In the genomic region with DNA sequence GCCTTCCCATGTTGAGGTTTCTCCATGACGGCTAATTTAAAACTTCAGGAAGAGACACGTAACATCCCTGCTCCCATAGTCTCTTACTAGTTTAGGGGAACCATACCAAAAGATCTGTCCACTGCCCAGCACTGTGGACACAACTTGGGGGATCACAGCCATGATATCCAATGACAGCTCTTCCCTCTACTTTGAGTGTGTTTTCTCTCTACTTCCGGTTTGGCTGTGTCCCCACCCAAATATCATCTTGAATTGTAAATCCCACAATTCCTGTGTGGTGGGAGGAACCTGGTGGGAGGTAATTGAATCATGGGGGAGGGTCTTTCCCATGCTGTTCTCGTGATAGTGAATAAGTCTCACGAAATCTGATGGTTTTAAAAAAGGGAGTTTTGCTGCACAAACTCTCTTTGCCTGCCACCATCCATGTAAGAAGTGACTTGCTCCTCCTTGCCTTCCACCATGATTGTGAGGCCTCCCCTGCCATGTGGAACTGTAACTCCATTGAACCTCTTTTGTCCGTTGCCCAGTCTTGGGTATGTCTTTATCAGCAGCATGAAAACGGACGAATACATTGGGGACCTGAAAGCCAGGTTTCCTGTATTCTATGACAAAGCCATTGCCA, we compare ENCODE assay signal across 14 cellular contexts. TPM values are rescaled to one million over a fixed set of nuclear protein-coding genes. Genes with fewer than 3 reads are reported as not detected.
DNase-seq lines count a peak whose midpoint lies in the region; ATAC-seq and TF ChIP-seq lines count a peak whose summit lies in the region.
"Had no signal": no experiment of that assay in that cellular context is flagged by ENCODE, and none has a peak within 500 bp of the region (broad histone marks: within the 10 kb centered on the region; RNA-seq: fewer than 3 reads in every experiment).

No MANE protein-coding gene starts in this region.

- no peaks in the 10 kb centered on the region for H3K27me3 ChIP-seq in lower lobe of right lung (ENCODE audit: low read depth)
- no peaks in the 10 kb centered on the region for H3K27me3 ChIP-seq in stomach

- TF ChIP-seq CTCF in lower lobe of right lung (IDR thresholded peaks at IDR 0.05): no peak
- TF ChIP-seq CTCF in stomach (IDR thresholded peaks at IDR 0.05): no peak
- TF ChIP-seq CTCF in omental fat pad (IDR thresholded peaks at IDR 0.05): no peak

- no peaks in the 10 kb centered on the region for H3K27me3 Mint-ChIP-seq in activated naive CD4-positive, alpha-beta T cell treated with anti-CD3 and anti-CD28 coated beads, Interleukin-2, amount 10 ng/mL, durations not matched to agents 7 days and 5 days
- H3K27me3 Mint-ChIP-seq in activated T-helper 1 cell treated with anti-CD3 and anti-CD28 coated beads, Interleukin-12 subunit alpha, Interleukin-12 subunit beta, Interleukin-2, Interleukin-4 antibody, amounts not matched to agents 30 ng/mL and 10 ng/mL and 1 ng/mL, durations not matched to agents 14 hours and 24 hours and 36 hours (ENCODE audit: insufficient read depth): no peaks in the 10 kb centered on the region

- H3K9me3 Mint-ChIP-seq in activated naive CD4-positive, alpha-beta T cell treated with anti-CD3 and anti-CD28 coated beads, Interleukin-2, amount 10 ng/mL, durations not matched to agents 7 days and 5 days: peaks cover 1% of the 10 kb centered on the region
- H3K9me3 Mint-ChIP-seq in activated T-helper 1 cell treated with anti-CD3 and anti-CD28 coated beads, Interleukin-12 subunit alpha, Interleukin-12 subunit beta, Interleukin-2, Interleukin-4 antibody, amounts not matched to agents 30 ng/mL and 10 ng/mL and 1 ng/mL, durations not matched to agents 14 hours and 24 hours and 36 hours: peaks cover 6% of the 10 kb centered on the region

- peaks cover 21% of the 10 kb centered on the region for H3K36me3 Mint-ChIP-seq in activated naive CD4-positive, alpha-beta T cell treated with anti-CD3 and anti-CD28 coated beads, Interleukin-2, amount 10 ng/mL, durations not matched to agents 7 days and 5 days
- peaks cover 8% of the 10 kb centered on the region for H3K36me3 Mint-ChIP-seq in activated T-helper 1 cell treated with anti-CD3 and anti-CD28 coated beads, Interleukin-12 subunit alpha, Interleukin-12 subunit beta, Interleukin-2, Interleukin-4 antibody, amounts not matched to agents 30 ng/mL and 10 ng/mL and 1 ng/mL, durations not matched to agents 14 hours and 24 hours and 36 hours (ENCODE audit: low read depth)

- 44 to 73% (median 60%) methylated on average over 8 of the region's 8 CpGs for WGBS in stomach, 5 donors

- H3K4me1 Mint-ChIP-seq in activated naive CD4-positive, alpha-beta T cell treated with anti-CD3 and anti-CD28 coated beads, Interleukin-2, amount 10 ng/mL, durations not matched to agents 7 days and 5 days: peaks cover 68% of the 10 kb centered on the region
- H3K4me1 Mint-ChIP-seq in activated T-helper 1 cell treated with anti-CD3 and anti-CD28 coated beads, Interleukin-12 subunit alpha, Interleukin-12 subunit beta, Interleukin-2, Interleukin-4 antibody, amounts not matched to agents 30 ng/mL and 10 ng/mL and 1 ng/mL, durations not matched to agents 14 hours and 24 hours and 36 hours (ENCODE audit: low read depth): peaks cover 80% of the 10 kb centered on the region

- H3K4me1 ChIP-seq in lower lobe of right lung (peaks cover 50% of the 10 kb centered on the region), stomach (peaks cover 14 to 50% (median 27%) of the 10 kb centered on the region in 4 donors)

- ATAC-seq in lower lobe of right lung (no peak), omental fat pad (ENCODE audit: low FRiP score) (no peak), SK-N-SH treated with all-trans-retinoic acid at 6 μM for 48 hours (no peak), GM18519 (IDR thresholded peaks at IDR 0.05; ENCODE audit: low FRiP score, unreplicated experiment) (no peak)
- ATAC-seq: esophagus mucosa had no signal

- TF ChIP-seq POLR2A in stomach (IDR thresholded peaks at IDR 0.05): no peak

- no peak for DNase-seq in activated naive CD4-positive, alpha-beta T cell treated with anti-CD3 and anti-CD28 coated beads, Interleukin-2, amount 10 ng/mL, durations not matched to agents 7 days and 5 days
- DNase-seq in activated naive CD4-positive, alpha-beta T cell (lab: John Stamatoyannopoulos, UW): no peak
- DNase-seq in activated T-helper 1 cell treated with anti-CD3 and anti-CD28 coated beads, Interleukin-12 subunit alpha, Interleukin-12 subunit beta, Interleukin-2, Interleukin-4 antibody, amounts not matched to agents 30 ng/mL and 10 ng/mL and 1 ng/mL, durations not matched to agents 14 hours and 24 hours and 36 hours (ENCODE audit: low spot score): no peak
- DNase-seq in lower lobe of right lung (no peak), stomach (no peak), omental fat pad (ENCODE audit: low spot score) (no peak)
- DNase-seq: NCI-H1092 treated with DMSO at 0.1 percent for 48 hours; NCI-H774; occipital lobe; stimulated activated CD4-positive, alpha-beta T cell treated with anti-CD3 and anti-CD28 coated beads, Interleukin-4, amount 100 ng/mL, for 24 hours; substantia nigra had no signal

- H3K4me3 Mint-ChIP-seq in activated naive CD4-positive, alpha-beta T cell treated with anti-CD3 and anti-CD28 coated beads, Interleukin-2, amount 10 ng/mL, durations not matched to agents 7 days and 5 days: peak overlapping the region; percentile 86
- peak overlapping the region; percentile 89 for H3K4me3 Mint-ChIP-seq in activated T-helper 1 cell treated with anti-CD3 and anti-CD28 coated beads, Interleukin-12 subunit alpha, Interleukin-12 subunit beta, Interleukin-2, Interleukin-4 antibody, amounts not matched to agents 30 ng/mL and 10 ng/mL and 1 ng/mL, durations not matched to agents 14 hours and 24 hours and 36 hours

- intact Hi-C loops in activated T-helper 1 cell treated with anti-CD3 and anti-CD28 coated beads, Interleukin-12 subunit alpha, Interleukin-12 subunit beta, Interleukin-2, Interleukin-4 antibody, amounts not matched to agents 30 ng/mL and 10 ng/mL and 1 ng/mL, durations not matched to agents 14 hours and 24 hours and 36 hours (cut with micrococcal nuclease): loop anchor here (10.0 kb wide), 1 partner anchor 268 kb away; no protein-coding TSS in a partner anchor
- intact Hi-C loops in lower lobe of right lung (cut with DNase I) (no loop called here), stomach (cut with DNase I; ENCODE audit: low total_unique reads) (no loop called here)

- H3K9me3 ChIP-seq in lower lobe of right lung (no peaks in the 10 kb centered on the region), stomach (no peaks in the 10 kb centered on the region)

- H3K4me3 ChIP-seq in lower lobe of right lung: peak overlapping the region; percentile 81
- peak overlapping the region in 3 of 4 donors; percentile 66 to 88 (median 71) for H3K4me3 ChIP-seq in stomach

- peak overlapping the region; percentile 94 for H3K27ac Mint-ChIP-seq in activated naive CD4-positive, alpha-beta T cell treated with anti-CD3 and anti-CD28 coated beads, Interleukin-2, amount 10 ng/mL, durations not matched to agents 7 days and 5 days
- peak overlapping the region; percentile 87 for H3K27ac Mint-ChIP-seq in activated T-helper 1 cell treated with anti-CD3 and anti-CD28 coated beads, Interleukin-12 subunit alpha, Interleukin-12 subunit beta, Interleukin-2, Interleukin-4 antibody, amounts not matched to agents 30 ng/mL and 10 ng/mL and 1 ng/mL, durations not matched to agents 14 hours and 24 hours and 36 hours

- TF ChIP-seq EP300 in stomach (IDR thresholded peaks at IDR 0.05): no peak

- CTCF ChIA-PET in activated naive CD4-positive, alpha-beta T cell treated with anti-CD3 and anti-CD28 coated beads, Interleukin-2, amount 10 ng/mL, durations not matched to agents 7 days and 5 days (lab: Charles Lee): interaction anchor here (1.0 to 6.3 kb wide), 6 partner anchors 27 to 409 kb away, joined by 3 to 38 read pairs (median 3); a partner anchor contains a TSS

- H3K36me3 ChIP-seq in lower lobe of right lung (no peaks in the 10 kb centered on the region), stomach (no peaks in the 10 kb centered on the region)

- H3K27ac ChIP-seq in lower lobe of right lung (peak overlapping the region; percentile 96), stomach (peak overlapping the region in 4 of 5 donors; percentile 87 to 95 (median 92))

TF ChIP-seq in SK-N-SH treated with all-trans-retinoic acid at 6 μM for 48 hours, 23 proteins besides CTCF, POLR2A, EP300 and RAD21 (continues in another document):
- no peak for TF ChIP-seq ZFP30 (CRISPR knock-in tag; IDR thresholded peaks at IDR 0.05)
- TF ChIP-seq ZNF565 (CRISPR knock-in tag; conservative IDR thresholded peaks at IDR 0.05; ENCODE audit: low read depth): no peak
- no peak for TF ChIP-seq ZNF8 (CRISPR knock-in tag; IDR thresholded peaks at IDR 0.05)
- no peak for TF ChIP-seq ISL1 (CRISPR knock-in tag; IDR thresholded peaks at IDR 0.05)
- TF ChIP-seq ZC3H10 (CRISPR knock-in tag; IDR thresholded peaks at IDR 0.05): no peak
- TF ChIP-seq ZNF70 (CRISPR knock-in tag; IDR thresholded peaks at IDR 0.05): no peak
- TF ChIP-seq TCF4 (CRISPR knock-in tag; IDR thresholded peaks at IDR 0.05; ENCODE audit: borderline replicate concordance): no peak
- TF ChIP-seq ZFP3 (CRISPR knock-in tag; IDR thresholded peaks at IDR 0.05): no peak
- no peak for TF ChIP-seq CSDC2 (CRISPR knock-in tag; IDR thresholded peaks at IDR 0.05)

RNA-seq across cellular contexts. Expression of a gene that starts 1.6 kb away (rescaled TPM):
- total RNA-seq in activated T-helper 1 cell treated with anti-CD3 and anti-CD28 coated beads, Interleukin-12 subunit alpha, Interleukin-12 subunit beta, Interleukin-2, Interleukin-4 antibody, amounts not matched to agents 30 ng/mL and 10 ng/mL and 1 ng/mL, durations not matched to agents 14 hours and 24 hours and 36 hours: 47.0 and 49.7 TPM in 2 replicates
- 82.0 TPM for total RNA-seq in lower lobe of right lung
- total RNA-seq in stomach: 10 to 100 TPM in 4 of 5 donors, 1 to 10 TPM in 1; 7.6 to 81.1 (median 37.5) TPM
- 1 to 10 TPM; 4.8 to 7.4 (median 6.0) TPM for polyA plus RNA-seq in stomach
- 10 to 100 TPM; 20.1 to 93.7 (median 43.2) TPM for total RNA-seq in omental fat pad
